In genomic region chr2:112706170-112706664, GRCh38 we compare ENCODE assay signal across 9 cellular contexts. TPM values are rescaled to one million over a fixed set of nuclear protein-coding genes. Genes with fewer than 3 reads are reported as not detected.
A peak's percentile ranks its signal among the peaks of the same experiment; 100 is the strongest.
DNase-seq lines count a peak whose midpoint lies in the region; ATAC-seq and TF ChIP-seq lines count a peak whose summit lies in the region.
"Had no signal": no experiment of that assay in that cellular context is flagged by ENCODE, and none has a peak within 500 bp of the region (broad histone marks: within the 10 kb centered on the region; RNA-seq: fewer than 3 reads in every experiment).

No MANE protein-coding gene starts in this region.

- no peaks in the 10 kb centered on the region for H3K9me3 Mint-ChIP-seq in activated T-helper 17 cell treated with anti-CD3 and anti-CD28 coated beads, Interleukin-2, amount 50 U/mL, for 72 hours

- H3K27me3 Mint-ChIP-seq in activated T-helper 17 cell treated with anti-CD3 and anti-CD28 coated beads, Interleukin-2, amount 50 U/mL, for 72 hours: peaks cover 3% of the 10 kb centered on the region

- peak; percentile 67 for DNase-seq in non-pigmented ciliary epithelial cell (ENCODE audit: low read depth)
- DNase-seq in amygdala (lab: John Stamatoyannopoulos, UW): no peak

- no peaks in the 10 kb centered on the region for H3K27me3 ChIP-seq in Loucy (ENCODE audit: insufficient read depth, low read length, poor library complexity, severe bottlenecking)

- H3K4me1 ChIP-seq in Loucy (ENCODE audit: insufficient read depth, low read length, poor library complexity, severe bottlenecking): peaks cover 68% of the 10 kb centered on the region

- ATAC-seq in GM18907 (IDR thresholded peaks at IDR 0.05; ENCODE audit: unreplicated experiment): peak; percentile 42
- peak; percentile 93 for ATAC-seq in activated T-helper 17 cell treated with anti-CD3 and anti-CD28 coated beads, Interleukin-2, amount 50 U/mL, for 72 hours (replicated peaks)
- no peak for ATAC-seq in HG03159 (IDR thresholded peaks at IDR 0.05; ENCODE audit: unreplicated experiment)
- no peak for ATAC-seq in GM18870 (IDR thresholded peaks at IDR 0.05; ENCODE audit: unreplicated experiment)
- no peak for ATAC-seq in GM21447 (IDR thresholded peaks at IDR 0.05; ENCODE audit: unreplicated experiment)

- H3K27ac Mint-ChIP-seq in activated T-helper 17 cell treated with anti-CD3 and anti-CD28 coated beads, Interleukin-2, amount 50 U/mL, for 72 hours: peak overlapping the region; percentile 53

- H3K36me3 ChIP-seq in Loucy (ENCODE audit: insufficient read depth, low read length): no peaks in the 10 kb centered on the region

- H3F3A ChIP-seq in Loucy (ENCODE audit: low read depth): no peaks in the 10 kb centered on the region

- H3K9me2 ChIP-seq in Loucy (replicated peaks; ENCODE audit: low read depth, low read length): no peaks in the 10 kb centered on the region

- TF ChIP-seq CTCF in Loucy (conservative IDR thresholded peaks at IDR 0.05; ENCODE audit: low read length): no peak

- peak overlapping the region; percentile 72 for H3K4me2 ChIP-seq in Loucy (ENCODE audit: low read depth, low read length, poor library complexity, severe bottlenecking)

- peaks cover 23% of the 10 kb centered on the region for H3K4me1 Mint-ChIP-seq in activated T-helper 17 cell treated with anti-CD3 and anti-CD28 coated beads, Interleukin-2, amount 50 U/mL, for 72 hours

- H3K9ac ChIP-seq in Loucy (ENCODE audit: low read depth, low read length, poor library complexity, severe bottlenecking): peak overlapping the region; percentile 60

- H3K4me3 ChIP-seq in Loucy (ENCODE audit: low read length, poor library complexity, severe bottlenecking): peak overlapping the region; percentile 56

- no peaks in the 10 kb centered on the region for H3K79me2 ChIP-seq in Loucy (ENCODE audit: insufficient read depth, low read length)

- no peaks in the 10 kb centered on the region for H3K9me3 ChIP-seq in Loucy (ENCODE audit: insufficient read depth, low read depth, low read length)

- peak overlapping the region; percentile 56 for H3K4me3 Mint-ChIP-seq in activated T-helper 17 cell treated with anti-CD3 and anti-CD28 coated beads, Interleukin-2, amount 50 U/mL, for 72 hours

- H4K20me1 ChIP-seq in Loucy (ENCODE audit: insufficient read depth, low read length, poor library complexity, severe bottlenecking): no peaks in the 10 kb centered on the region

- H3K36me3 Mint-ChIP-seq in activated T-helper 17 cell treated with anti-CD3 and anti-CD28 coated beads, Interleukin-2, amount 50 U/mL, for 72 hours (ENCODE audit: low read depth): no peaks in the 10 kb centered on the region

- 0 out of 2 replicates have a peak overlapping the region, but pooled peaks have one; percentile 18 for H2AFZ ChIP-seq in Loucy (ENCODE audit: low read length)

RNA-seq across cellular contexts. Expression of gene NT5DC4, which starts 14.6 kb away (rescaled TPM):
- total RNA-seq in activated T-helper 17 cell treated with anti-CD3 and anti-CD28 coated beads, Interleukin-2, amount 50 U/mL, for 72 hours: not detected
- total RNA-seq: epithelial cell of proximal tubule had no signal

RNA-seq across cellular contexts. Expression of gene CKAP2L, which starts 58.2 kb away (rescaled TPM):
- total RNA-seq in activated T-helper 17 cell treated with anti-CD3 and anti-CD28 coated beads, Interleukin-2, amount 50 U/mL, for 72 hours: 10 to 100 TPM; 31.4 to 35.8 TPM

Comparison
In these comparisons a context has a peak if more than half of its experiments do, and no peak if none do; other contexts are left out.
1. ATAC-seq: peak in GM18907 (single experiment) and activated T-helper 17 cell treated with anti-CD3 and anti-CD28 coated beads, Interleukin-2, amount 50 U/mL, for 72 hours (single experiment); none in HG03159 (single experiment), GM18870 (single experiment) and GM21447 (single experiment).